Comparison of ENCODE assay signal across 8 cellular contexts in genomic region chr7:107501593-107501992, GRCh38. TPM values are rescaled to one million over a fixed set of nuclear protein-coding genes. Genes with fewer than 3 reads are reported as not detected.
DNase-seq lines count a peak whose midpoint lies in the region; TF ChIP-seq lines count a peak whose summit lies in the region.

No MANE protein-coding gene starts in this region.

- H3K4me1 ChIP-seq in osteoblast (ENCODE audit: insufficient read depth, low read length) = no peaks in the 10 kb centered on the region

- H3K4me1 Mint-ChIP-seq in activated T-helper 2 cell treated with anti-CD3 and anti-CD28 coated beads, Interferon-gamma antibody, Interleukin-2, Interleukin-4, amounts not matched to agents 10 μg/mL and 5 μg/mL and 100 μg/mL, durations not matched to agents 14 hours and 24 hours and 36 hours (ENCODE audit: low read depth) = peaks cover 6% of the 10 kb centered on the region

- DNase-seq in AG20443 (ENCODE audit: low spot score) (peak; percentile 29), GM12864 (ENCODE audit: low read depth) (no peak), NOMO-1 treated with dmso at 0.1 percent for 144 hours (lab: John Stamatoyannopoulos, UW; ENCODE audit: unreplicated experiment) (peak; percentile 9), dermis blood vessel endothelial cell (peak; percentile 72), osteoblast (ENCODE audit: insufficient read length, low spot score, missing footprints) (peak; percentile 47), NCI-H1048 (lab: John Stamatoyannopoulos, UW) (no peak)
- DNase-seq in activated T-helper 2 cell treated with anti-CD3 and anti-CD28 coated beads, Interferon-gamma antibody, Interleukin-2, Interleukin-4, amounts not matched to agents 10 μg/mL and 5 μg/mL and 100 μg/mL, durations not matched to agents 14 hours and 24 hours and 36 hours (ENCODE audit: low spot score) = no peak
- no peak for DNase-seq in activated T-cell treated with anti-CD3 and anti-CD28 coated beads, Interleukin-2, amount 50 U/mL, for 48 hours

- no peaks in the 10 kb centered on the region for H3K9me3 Mint-ChIP-seq in activated T-helper 2 cell treated with anti-CD3 and anti-CD28 coated beads, Interferon-gamma antibody, Interleukin-2, Interleukin-4, amounts not matched to agents 10 μg/mL and 5 μg/mL and 100 μg/mL, durations not matched to agents 14 hours and 24 hours and 36 hours

- peaks cover 3% of the 10 kb centered on the region for H3K36me3 Mint-ChIP-seq in activated T-helper 2 cell treated with anti-CD3 and anti-CD28 coated beads, Interferon-gamma antibody, Interleukin-2, Interleukin-4, amounts not matched to agents 10 μg/mL and 5 μg/mL and 100 μg/mL, durations not matched to agents 14 hours and 24 hours and 36 hours (ENCODE audit: low read depth)

- H3K27ac Mint-ChIP-seq in activated T-helper 2 cell treated with anti-CD3 and anti-CD28 coated beads, Interferon-gamma antibody, Interleukin-2, Interleukin-4, amounts not matched to agents 10 μg/mL and 5 μg/mL and 100 μg/mL, durations not matched to agents 14 hours and 24 hours and 36 hours = no peak overlapping the region

- no peak overlapping the region for H3K4me3 Mint-ChIP-seq in activated T-helper 2 cell treated with anti-CD3 and anti-CD28 coated beads, Interferon-gamma antibody, Interleukin-2, Interleukin-4, amounts not matched to agents 10 μg/mL and 5 μg/mL and 100 μg/mL, durations not matched to agents 14 hours and 24 hours and 36 hours (ENCODE audit: low read depth)

- no peak overlapping the region for H2AFZ ChIP-seq in osteoblast (ENCODE audit: low read length)

- H3K79me2 ChIP-seq in osteoblast (ENCODE audit: insufficient read depth, low read length) = peaks cover 16% of the 10 kb centered on the region

- H3K9me3 ChIP-seq in osteoblast (ENCODE audit: low read depth, low read length) = no peaks in the 10 kb centered on the region

- H3K4me3 ChIP-seq in GM12864 (ENCODE audit: low read depth, low read length) (no peak overlapping the region), osteoblast (ENCODE audit: insufficient read depth, low read length) (no peak overlapping the region)

- no peak overlapping the region for H3K27ac ChIP-seq in osteoblast (ENCODE audit: low read depth, low read length)

- H3K36me3 ChIP-seq in osteoblast (ENCODE audit: insufficient read depth, low read length) = no peaks in the 10 kb centered on the region

- TF ChIP-seq CTCF in GM12864 (IDR thresholded peaks at IDR 0.05; ENCODE audit: low read depth, low read length, missing control alignments) (peak; percentile 34), osteoblast (IDR thresholded peaks at IDR 0.05; ENCODE audit: extremely low read depth, low read depth, low read length) (peak; percentile 52)

- H3K27me3 ChIP-seq in osteoblast (ENCODE audit: insufficient read depth, low read length) = no peaks in the 10 kb centered on the region

- peaks cover 3% of the 10 kb centered on the region for H4K20me1 ChIP-seq in osteoblast (ENCODE audit: insufficient read depth, low read length)

- intact Hi-C loops in activated T-helper 2 cell treated with anti-CD3 and anti-CD28 coated beads, Interferon-gamma antibody, Interleukin-2, Interleukin-4, amounts not matched to agents 10 μg/mL and 5 μg/mL and 100 μg/mL, durations not matched to agents 14 hours and 24 hours and 36 hours (cut with micrococcal nuclease) = loop anchor here (5.0 kb wide), 1 partner anchor 39 kb away; no protein-coding TSS in a partner anchor

- H3K27me3 Mint-ChIP-seq in activated T-helper 2 cell treated with anti-CD3 and anti-CD28 coated beads, Interferon-gamma antibody, Interleukin-2, Interleukin-4, amounts not matched to agents 10 μg/mL and 5 μg/mL and 100 μg/mL, durations not matched to agents 14 hours and 24 hours and 36 hours (ENCODE audit: low read depth) = no peaks in the 10 kb centered on the region

- no peak overlapping the region for H3K4me2 ChIP-seq in osteoblast (ENCODE audit: insufficient read depth, low read length)

RNA-seq across cellular contexts. Expression of gene GPR22, which starts 31.7 kb away (rescaled TPM):
- total RNA-seq in dermis blood vessel endothelial cell = 0.17 TPM in 1 of 2 replicates, not detected in the other
- total RNA-seq in osteoblast = not detected in 2 replicates
- not detected in 2 replicates for total RNA-seq in activated T-helper 2 cell treated with anti-CD3 and anti-CD28 coated beads, Interferon-gamma antibody, Interleukin-2, Interleukin-4, amounts not matched to agents 10 μg/mL and 5 μg/mL and 100 μg/mL, durations not matched to agents 14 hours and 24 hours and 36 hours

Comparison
In these comparisons a context has a peak if more than half of its experiments do, and no peak if none do; other contexts are left out.
1. DNase-seq: peak in AG20443 (single experiment), NOMO-1 treated with dmso at 0.1 percent for 144 hours (single experiment), dermis blood vessel endothelial cell (single experiment) and osteoblast (single experiment); none in GM12864 (single experiment), NCI-H1048 (single experiment), activated T-helper 2 cell treated with anti-CD3 and anti-CD28 coated beads, Interferon-gamma antibody, Interleukin-2, Interleukin-4, amounts not matched to agents 10 μg/mL and 5 μg/mL and 100 μg/mL, durations not matched to agents 14 hours and 24 hours and 36 hours (single experiment) and activated T-cell treated with anti-CD3 and anti-CD28 coated beads, Interleukin-2, amount 50 U/mL, for 48 hours (0 of 2).